18 cellular contexts compared by ENCODE assay signal in genomic region chr2:62587616-62588015, GRCh38.
DNase-seq lines count a peak whose midpoint lies in the region; TF ChIP-seq lines count a peak whose summit lies in the region.
"Had no signal": no experiment of that assay in that cellular context is flagged by ENCODE, and none has a peak within 500 bp of the region (broad histone marks: within the 10 kb centered on the region; RNA-seq: fewer than 3 reads in every experiment).

No MANE protein-coding gene starts in this region.

- no peak for DNase-seq in mammary epithelial cell
- DNase-seq in MCF 10A (ENCODE audit: unreplicated experiment): no peak
- DNase-seq in WERI-Rb-1: peak; percentile 74
- DNase-seq in myocyte (ENCODE audit: low read depth): peak; percentile 54
- DNase-seq in NCI-H446 treated with DMSO at 0.1 percent for 48 hours (lab: John Stamatoyannopoulos, UW): no peak
- no peak for DNase-seq in osteocyte (ENCODE audit: extremely low spot score, unreplicated experiment)
- DNase-seq in activated gamma-delta T cell (lab: John Stamatoyannopoulos, UW): no peak
- DNase-seq: Calu3; CD8-positive, alpha-beta memory T cell; EL; NCI-H1417; NCI-H1694 treated with DMSO at 0.1 percent for 48 hours; NCI-H2081 treated with DMSO at 0.1 percent for 48 hours; NCI-H510A; NCI-H774 had no signal

- in situ Hi-C loops in mammary epithelial cell (cut with MboI; ENCODE audit: low sequenced_read_pairs in 2 of 2): no loop called here

- H3K4me3 Mint-ChIP-seq in MCF 10A (ENCODE audit: unreplicated experiment): no peak overlapping the region
- no peak overlapping the region for H3K4me3 Mint-ChIP-seq in osteocyte (ENCODE audit: unreplicated experiment)
- H3K4me3 Mint-ChIP-seq: CD8-positive, alpha-beta memory T cell; T-helper 1 cell treated with Interleukin-12 subunit alpha and Interleukin-12 subunit beta and Interleukin-4 antibody, amounts not matched to agents 30 μg/mL and 1 μg/mL, for 36 hours had no signal

- H3K27ac Mint-ChIP-seq in MCF 10A (ENCODE audit: low read depth, unreplicated experiment) (no peak overlapping the region), osteocyte (ENCODE audit: unreplicated experiment) (no peak overlapping the region)
- H3K27ac Mint-ChIP-seq: CD8-positive, alpha-beta memory T cell; T-helper 1 cell treated with Interleukin-12 subunit alpha and Interleukin-12 subunit beta and Interleukin-4 antibody, amounts not matched to agents 30 μg/mL and 1 μg/mL, for 36 hours had no signal

- no peak overlapping the region for H3K9ac ChIP-seq in mammary epithelial cell (ENCODE audit: insufficient read depth, low read length)

- H3K4me3 ChIP-seq in mammary epithelial cell (replicated peaks in 1 of 3; ENCODE audit: insufficient read depth in 1 of 3, low read depth in 2 of 3, low read length in 3 of 3) (no peak overlapping the region), WERI-Rb-1 (ENCODE audit: low read depth, low read length) (no peak overlapping the region)
- H3K4me3 ChIP-seq: SJSA1 had no signal

- H3K27me3 ChIP-seq in mammary epithelial cell (ENCODE audit: insufficient read depth, low read length): no peaks in the 10 kb centered on the region
- no peaks in the 10 kb centered on the region for H3K27me3 ChIP-seq in WERI-Rb-1 (ENCODE audit: insufficient read depth, low read depth, severe bottlenecking)
- H3K27me3 ChIP-seq: SJSA1 had no signal

- intact Hi-C loops in mammary epithelial cell (cut with micrococcal nuclease): no loop called here
- intact Hi-C loops in MCF 10A (cut with micrococcal nuclease): no loop called here

- H3K27me3 Mint-ChIP-seq in MCF 10A (ENCODE audit: insufficient read depth, unreplicated experiment) (no peaks in the 10 kb centered on the region), osteocyte (ENCODE audit: unreplicated experiment) (no peaks in the 10 kb centered on the region)

- peak overlapping the region; percentile 35 for H3K4me2 ChIP-seq in mammary epithelial cell (ENCODE audit: insufficient read depth, low read depth, low read length)

- dilution Hi-C loops in mammary epithelial cell (cut with HindIII; ENCODE audit: low sequenced_read_pairs): no loop called here

- POLR2A ChIA-PET in MCF 10A (lab: Yijun Ruan, JAX): no interaction called here

- H4K20me1 ChIP-seq in mammary epithelial cell (ENCODE audit: insufficient read depth, low read length): no peaks in the 10 kb centered on the region

- WGBS in mammary epithelial cell (ENCODE audit: low coverage, missing lambda C conversion rate): 97% methylated on average over 3 of the region's 4 CpGs

- no peaks in the 10 kb centered on the region for H3K79me2 ChIP-seq in mammary epithelial cell (ENCODE audit: insufficient read depth, low read length)

- TF ChIP-seq CTCF in mammary epithelial cell (conservative IDR thresholded peaks at IDR 0.05 in 1 of 2, IDR thresholded peaks at IDR 0.05 in 1 of 2; ENCODE audit: extremely low read depth in 1 of 2, insufficient read depth in 1 of 2, low read depth in 1 of 2, low read length in 2 of 2): no peak
- no peak for TF ChIP-seq CTCF in MCF 10A (IDR thresholded peaks at IDR 0.05; ENCODE audit: unreplicated experiment)
- TF ChIP-seq CTCF in WERI-Rb-1 (IDR thresholded peaks at IDR 0.05; ENCODE audit: low read depth, low read length): no peak
- TF ChIP-seq CTCF in osteocyte (IDR thresholded peaks at IDR 0.05): no peak

- H3K27ac ChIP-seq in mammary epithelial cell (ENCODE audit: insufficient read depth, low read depth, low read length): peak overlapping the region; percentile 30
- no peak overlapping the region; the same call in 1 of the 2 replicates for H3K27ac ChIP-seq in WERI-Rb-1
- H3K27ac ChIP-seq: C4-2B, SJSA1 had no signal

- BruUV-seq in mammary epithelial cell (replicated peaks; lab: Mats Ljungman, UMichigan) (no TSS peak), MCF 10A (replicated peaks; lab: Mats Ljungman, UMichigan) (no TSS peak)

- CTCF ChIA-PET in mammary epithelial cell (lab: Charles Lee; ENCODE audit: low non-redundant PET): no interaction called here
- CTCF ChIA-PET in MCF 10A (lab: Yijun Ruan, JAX): no interaction called here

- no peaks in the 10 kb centered on the region for H3K36me3 Mint-ChIP-seq in MCF 10A (ENCODE audit: insufficient read depth, unreplicated experiment)
- H3K36me3 Mint-ChIP-seq in osteocyte (ENCODE audit: unreplicated experiment): no peaks in the 10 kb centered on the region
- H3K36me3 Mint-ChIP-seq: CD8-positive, alpha-beta memory T cell had no signal

- H3K9me3 Mint-ChIP-seq in MCF 10A (ENCODE audit: unreplicated experiment) (peaks cover 8% of the 10 kb centered on the region), osteocyte (ENCODE audit: unreplicated experiment) (peaks cover 4% of the 10 kb centered on the region)
- H3K9me3 Mint-ChIP-seq: T-helper 1 cell treated with Interleukin-12 subunit alpha and Interleukin-12 subunit beta and Interleukin-4 antibody, amounts not matched to agents 30 μg/mL and 1 μg/mL, for 36 hours had no signal

- H3K36me3 ChIP-seq in mammary epithelial cell (ENCODE audit: insufficient read depth, low read length): no peaks in the 10 kb centered on the region
- no peaks in the 10 kb centered on the region for H3K36me3 ChIP-seq in WERI-Rb-1
- H3K36me3 ChIP-seq: SJSA1 had no signal

- peak overlapping the region; percentile 85 for H2AFZ ChIP-seq in mammary epithelial cell (ENCODE audit: low read depth, low read length)

- H3K9me3 ChIP-seq in mammary epithelial cell (replicated peaks; ENCODE audit: insufficient read depth, low read length) (peaks cover 3% of the 10 kb centered on the region), WERI-Rb-1 (ENCODE audit: severe bottlenecking) (peaks cover 10% of the 10 kb centered on the region)
- H3K9me3 ChIP-seq: SJSA1 had no signal

- no peaks in the 10 kb centered on the region for H3K4me1 Mint-ChIP-seq in MCF 10A (ENCODE audit: insufficient read depth, unreplicated experiment)
- H3K4me1 Mint-ChIP-seq in osteocyte (ENCODE audit: unreplicated experiment): peaks cover 3% of the 10 kb centered on the region
- H3K4me1 Mint-ChIP-seq: CD8-positive, alpha-beta memory T cell had no signal

- H3K4me1 ChIP-seq in mammary epithelial cell (ENCODE audit: insufficient read depth, low read length): peaks cover 13% of the 10 kb centered on the region

Comparison
In these comparisons a context has a peak if more than half of its experiments do, and no peak if none do; other contexts are left out.
1. DNase-seq: peak in WERI-Rb-1 (single experiment) and myocyte (single experiment); none in mammary epithelial cell (single experiment), MCF 10A (single experiment), NCI-H446 treated with DMSO at 0.1 percent for 48 hours (single experiment), osteocyte (single experiment) and activated gamma-delta T cell (single experiment).